Comparison of ENCODE assay signal across 1 cellular context in genomic region chr10:97079454-97079853, GRCh38.
TF ChIP-seq lines count a peak whose summit lies in the region.

No MANE protein-coding gene starts in this region.

TF ChIP-seq in GM23338, 12 proteins besides CTCF, POLR2A, EP300 and RAD21 (continued from another document):
- no peak for TF ChIP-seq REST (IDR thresholded peaks at IDR 0.05; ENCODE audit: unreplicated experiment)
- no peak for TF ChIP-seq EZH2 (IDR thresholded peaks at IDR 0.05; ENCODE audit: low read depth, unreplicated experiment)
- no peak for TF ChIP-seq NANOG (IDR thresholded peaks at IDR 0.05; ENCODE audit: borderline replicate concordance)
- TF ChIP-seq POLR2AphosphoS5 (IDR thresholded peaks at IDR 0.05; ENCODE audit: low read depth) = no peak
